ENCODE assay signal across 8 cellular contexts in the genomic region with DNA sequence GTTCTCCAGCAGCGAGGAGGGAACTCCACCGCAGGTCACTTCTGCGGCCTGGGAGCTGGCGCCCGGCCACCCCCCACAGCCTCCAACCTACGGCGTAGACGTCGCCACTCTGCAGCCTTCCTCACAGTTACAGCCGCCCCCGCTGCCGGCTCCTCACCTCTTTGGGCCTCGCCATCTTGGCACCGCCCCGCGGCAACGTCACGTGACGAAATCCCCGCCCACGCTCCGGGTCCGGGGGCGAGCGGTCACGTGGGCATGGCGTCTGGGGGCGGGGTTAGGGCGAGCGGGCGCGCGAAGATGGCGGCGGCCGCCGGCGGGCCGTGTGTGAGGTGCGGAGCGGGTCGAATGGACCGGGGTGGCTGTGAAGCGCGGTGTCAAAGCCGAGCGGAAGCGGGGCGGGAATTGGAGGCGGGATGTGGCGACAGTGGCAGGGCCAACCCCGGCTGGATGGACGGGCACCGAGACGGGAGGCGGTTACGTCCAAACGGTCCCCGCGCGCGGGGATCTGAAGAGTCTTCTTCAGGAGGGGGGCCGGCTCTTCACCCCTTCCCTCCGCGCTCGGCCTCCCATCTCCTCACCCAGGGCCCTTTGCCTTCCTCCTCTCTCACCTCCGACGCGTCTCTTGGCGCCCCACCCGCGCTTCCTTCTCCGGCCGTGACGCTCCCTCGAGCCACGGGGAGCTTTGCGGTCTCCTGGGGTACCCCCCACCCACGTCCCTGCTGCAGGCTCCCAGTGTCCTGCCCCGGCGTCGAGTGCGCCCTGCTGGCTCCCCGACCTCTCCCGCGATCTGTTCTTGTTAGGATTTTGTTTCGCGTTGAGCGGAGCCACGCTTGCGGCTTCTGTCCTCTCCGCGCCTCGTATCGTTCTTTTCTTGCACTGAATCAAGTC. TPM values are rescaled to one million over a fixed set of nuclear protein-coding genes. Genes with fewer than 3 reads are reported as not detected.
A peak's percentile ranks its signal among the peaks of the same experiment; 100 is the strongest.
DNase-seq lines count a peak whose midpoint lies in the region; ATAC-seq, FAIRE-seq and TF ChIP-seq lines count a peak whose summit lies in the region.

DOLK (minus strand) TSS at position 181 of the 888 bp plus-strand sequence. CDS start 300 bp downstream, outside the sequence.
A gene with protein sequence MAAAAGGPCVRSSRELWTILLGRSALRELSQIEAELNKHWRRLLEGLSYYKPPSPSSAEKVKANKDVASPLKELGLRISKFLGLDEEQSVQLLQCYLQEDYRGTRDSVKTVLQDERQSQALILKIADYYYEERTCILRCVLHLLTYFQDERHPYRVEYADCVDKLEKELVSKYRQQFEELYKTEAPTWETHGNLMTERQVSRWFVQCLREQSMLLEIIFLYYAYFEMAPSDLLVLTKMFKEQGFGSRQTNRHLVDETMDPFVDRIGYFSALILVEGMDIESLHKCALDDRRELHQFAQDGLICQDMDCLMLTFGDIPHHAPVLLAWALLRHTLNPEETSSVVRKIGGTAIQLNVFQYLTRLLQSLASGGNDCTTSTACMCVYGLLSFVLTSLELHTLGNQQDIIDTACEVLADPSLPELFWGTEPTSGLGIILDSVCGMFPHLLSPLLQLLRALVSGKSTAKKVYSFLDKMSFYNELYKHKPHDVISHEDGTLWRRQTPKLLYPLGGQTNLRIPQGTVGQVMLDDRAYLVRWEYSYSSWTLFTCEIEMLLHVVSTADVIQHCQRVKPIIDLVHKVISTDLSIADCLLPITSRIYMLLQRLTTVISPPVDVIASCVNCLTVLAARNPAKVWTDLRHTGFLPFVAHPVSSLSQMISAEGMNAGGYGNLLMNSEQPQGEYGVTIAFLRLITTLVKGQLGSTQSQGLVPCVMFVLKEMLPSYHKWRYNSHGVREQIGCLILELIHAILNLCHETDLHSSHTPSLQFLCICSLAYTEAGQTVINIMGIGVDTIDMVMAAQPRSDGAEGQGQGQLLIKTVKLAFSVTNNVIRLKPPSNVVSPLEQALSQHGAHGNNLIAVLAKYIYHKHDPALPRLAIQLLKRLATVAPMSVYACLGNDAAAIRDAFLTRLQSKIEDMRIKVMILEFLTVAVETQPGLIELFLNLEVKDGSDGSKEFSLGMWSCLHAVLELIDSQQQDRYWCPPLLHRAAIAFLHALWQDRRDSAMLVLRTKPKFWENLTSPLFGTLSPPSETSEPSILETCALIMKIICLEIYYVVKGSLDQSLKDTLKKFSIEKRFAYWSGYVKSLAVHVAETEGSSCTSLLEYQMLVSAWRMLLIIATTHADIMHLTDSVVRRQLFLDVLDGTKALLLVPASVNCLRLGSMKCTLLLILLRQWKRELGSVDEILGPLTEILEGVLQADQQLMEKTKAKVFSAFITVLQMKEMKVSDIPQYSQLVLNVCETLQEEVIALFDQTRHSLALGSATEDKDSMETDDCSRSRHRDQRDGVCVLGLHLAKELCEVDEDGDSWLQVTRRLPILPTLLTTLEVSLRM (N-terminal part only) (plus strand): TSS at position 277 of the 888 bp plus-strand sequence. CDS start 21 bp downstream, at position 298.

- DNase-seq in D341Med (ENCODE audit: low spot score), result peak; percentile 100
- peak; percentile 100 for DNase-seq in activated CD8-positive, alpha-beta memory T cell treated with anti-CD3 and anti-CD28 coated beads, Interleukin-2, amount 50 U/mL, for 48 hours
- peak; percentile 93 for DNase-seq in endothelial cell of umbilical vein (ENCODE audit: low read depth, low spot score)
- peak; percentile 89 for DNase-seq in middle frontal gyrus (ENCODE audit: extremely low spot score, low spot score)
- peak; percentile 98 to 99 for DNase-seq in stimulated activated CD8-positive, alpha-beta memory T cell treated with anti-CD3 and anti-CD28 coated beads, Interleukin-2, amount 100 ng/mL, for 1 hour (ENCODE audit: low read depth in 2 of 2)

- H2AFZ ChIP-seq in OCI-LY1 (ENCODE audit: low read length) (no peak within 1 kb of the TSS), endothelial cell of umbilical vein (ENCODE audit: low read depth, low read length) (peak within 1 kb of the TSS; percentile 99)

- H3K9me1 ChIP-seq in endothelial cell of umbilical vein (replicated peaks; ENCODE audit: control insufficient read depth, extremely low read depth, insufficient read depth, low read length), result no peaks in the 10 kb centered on the region

- H4K20me1 ChIP-seq in OCI-LY1 (ENCODE audit: insufficient read depth, low read length) (no peaks in the 10 kb centered on the region), endothelial cell of umbilical vein (replicated peaks; ENCODE audit: control insufficient read depth, extremely low read depth, insufficient read depth, low read length) (no peaks in the 10 kb centered on the region)

- H3K79me2 ChIP-seq in OCI-LY1 (ENCODE audit: insufficient read depth, low read length) (peaks cover 6% of the 10 kb centered on the region; the same call in 1 of the 2 replicates), endothelial cell of umbilical vein (ENCODE audit: control insufficient read depth, insufficient read depth, low read length) (peaks cover 17% of the 10 kb centered on the region)

- H3K4me2 ChIP-seq in OCI-LY1 (ENCODE audit: low read length) (peak within 1 kb of the TSS; percentile 92), endothelial cell of umbilical vein (ENCODE audit: insufficient read depth, low read length) (peak within 1 kb of the TSS; percentile 80)

- BruUV-seq in endothelial cell of umbilical vein (replicated peaks; lab: Mats Ljungman, UMichigan), result TSS peak; percentile 43

- H3K9me3 ChIP-seq in HUES6 (ENCODE audit: control insufficient read depth, insufficient read depth, low read depth, low read length) (no peaks in the 10 kb centered on the region), OCI-LY1 (ENCODE audit: low read length) (no peaks in the 10 kb centered on the region), endothelial cell of umbilical vein (replicated peaks; ENCODE audit: control insufficient read depth, insufficient read depth, low read length) (no peaks in the 10 kb centered on the region)

- TF ChIP-seq CTCF in OCI-LY1 (IDR thresholded peaks at IDR 0.05; ENCODE audit: low read length) (no peak), endothelial cell of umbilical vein (IDR thresholded peaks at IDR 0.05; ENCODE audit: extremely low read depth in 1 of 2, insufficient read depth in 1 of 2, low read depth in 1 of 2, low read length in 2 of 2) (no peak)

- H3K9ac ChIP-seq in HUES6 (ENCODE audit: low read length) (peak within 1 kb of the TSS; percentile 94), OCI-LY1 (ENCODE audit: low read length) (peak within 1 kb of the TSS; percentile 87), endothelial cell of umbilical vein (replicated peaks; ENCODE audit: extremely low read depth, insufficient read depth, low read length) (peak within 1 kb of the TSS; percentile 94)

- H3K27me3 ChIP-seq in HUES6 (ENCODE audit: control insufficient read depth, insufficient read depth, low read length) (no peaks in the 10 kb centered on the region), OCI-LY1 (ENCODE audit: insufficient read depth, low read length) (no peaks in the 10 kb centered on the region), endothelial cell of umbilical vein (ENCODE audit: control insufficient read depth in 2 of 2, insufficient read depth in 2 of 2, low read length in 2 of 2) (no peaks in the 10 kb centered on the region)

- POLR2A ChIA-PET in endothelial cell of umbilical vein (lab: Charles Lee), result interaction anchor here (1.0 kb wide), 1 partner anchor 66 kb away, joined by 12 read pairs; the partner anchor contains the start of genes KYAT1 and LRRC8A

- dilution Hi-C loops in endothelial cell of umbilical vein (cut with MboI; ENCODE audit: extremely low pct_ligation_motif_present, low sequenced_read_pairs), result no loop called here

- CTCF ChIA-PET in endothelial cell of umbilical vein (lab: Charles Lee), result interaction anchor here (0.8 to 2.4 kb wide), 6 partner anchors 19 to 215 kb away, joined by 3 to 8 read pairs (median 5); partner anchors contain the start of gene ENDOG

- H3K4me1 ChIP-seq in HUES6 (ENCODE audit: control insufficient read depth, insufficient read depth, low read length) (peaks cover 7% of the 10 kb centered on the region), OCI-LY1 (ENCODE audit: insufficient read depth, low read length, severe bottlenecking) (peaks cover 13% of the 10 kb centered on the region), endothelial cell of umbilical vein (ENCODE audit: control insufficient read depth, extremely low read depth, insufficient read depth, low read length) (peaks cover 4% of the 10 kb centered on the region)

- H3F3A ChIP-seq in OCI-LY1 (ENCODE audit: insufficient read depth, low read length), result no peaks in the 10 kb centered on the region

- FAIRE-seq in endothelial cell of umbilical vein (lab: Jason Lieb, UNC), result peak; percentile 93

- peak; percentile 87 for TF ChIP-seq POLR2A in endothelial cell of umbilical vein (IDR thresholded peaks at IDR 0.05; ENCODE audit: low read depth, low read length)

- no peaks in the 10 kb centered on the region for H3K9me2 ChIP-seq in OCI-LY1 (ENCODE audit: low read depth, low read length)

- ATAC-seq in GM21423 (IDR thresholded peaks at IDR 0.05; ENCODE audit: unreplicated experiment), result peak; percentile 83

- H3K36me3 ChIP-seq in HUES6 (ENCODE audit: control insufficient read depth, insufficient read depth, low read length) (peaks cover 35% of the 10 kb centered on the region), OCI-LY1 (ENCODE audit: insufficient read depth, low read length) (peaks cover 32% of the 10 kb centered on the region), endothelial cell of umbilical vein (ENCODE audit: control insufficient read depth in 2 of 2, extremely low read depth in 1 of 2, insufficient read depth in 2 of 2, low read length in 2 of 2) (peaks cover 0 to 5% of the 10 kb centered on the region in 2 experiments)

- H3K4me3 ChIP-seq in HUES6 (ENCODE audit: low read depth, low read length) (peak within 1 kb of the TSS; percentile 98), OCI-LY1 (ENCODE audit: low read depth, low read length, poor library complexity, severe bottlenecking) (peak within 1 kb of the TSS; percentile 84), endothelial cell of umbilical vein (replicated peaks in 1 of 3; ENCODE audit: insufficient read depth in 1 of 3, low read depth in 1 of 3, low read length in 3 of 3) (peak within 1 kb of the TSS; percentile 78 to 89 (median 88))

- intact Hi-C loops in endothelial cell of umbilical vein (cut with micrococcal nuclease), result loop anchor here (5.0 kb wide), 3 partner anchors 65 to 215 kb away; partner anchors contain the start of genes KYAT1, LRRC8A and SH3GLB2

- H3K27ac ChIP-seq in HUES6 (ENCODE audit: low read depth, low read length) (peak within 1 kb of the TSS; percentile 83; the same call in 1 of the 2 replicates), OCI-LY1 (ENCODE audit: low read depth, low read length, poor library complexity, severe bottlenecking) (peak within 1 kb of the TSS; percentile 34), endothelial cell of umbilical vein (ENCODE audit: insufficient read depth, low read depth, low read length) (peak within 1 kb of the TSS; percentile 70)

RNA-seq across cellular contexts. Expression of gene DOLK, which starts in this region (rescaled TPM):
- total RNA-seq in endothelial cell of umbilical vein, result 18.8 and 22.3 TPM in 2 replicates
- polyA plus RNA-seq in endothelial cell of umbilical vein, result 59.8 and 71.6 TPM in 2 replicates
- 26.2 and 27.5 TPM in 2 replicates for polyA plus RNA-seq in endothelial cell of umbilical vein (2011; cell fraction: cytosol; rRNA removed)
- polyA plus RNA-seq in endothelial cell of umbilical vein (2011; cell fraction: nucleus; rRNA removed), result 13.3 and 13.6 TPM in 2 replicates
- 22.6 and 24.8 TPM in 2 replicates for polyA plus RNA-seq in endothelial cell of umbilical vein (2012)
- polyA minus RNA-seq in endothelial cell of umbilical vein, result 68.3 and 77.7 TPM in 2 replicates
- polyA minus RNA-seq in endothelial cell of umbilical vein (2011; cell fraction: cytosol; rRNA and poly(A)+ RNA removed), result 17.3 TPM
- polyA minus RNA-seq in endothelial cell of umbilical vein (2011; cell fraction: nucleus; rRNA and poly(A)+ RNA removed), result 15.5 and 18.1 TPM in 2 replicates

RNA-seq across cellular contexts. Expression of the second gene that starts in this region (rescaled TPM):
- total RNA-seq in endothelial cell of umbilical vein, result 62.1 and 66.2 TPM in 2 replicates
- 62.7 TPM in 2 replicates for polyA plus RNA-seq in endothelial cell of umbilical vein
- 46.2 and 57.1 TPM in 2 replicates for polyA plus RNA-seq in endothelial cell of umbilical vein (2011; cell fraction: cytosol; rRNA removed)
- polyA plus RNA-seq in endothelial cell of umbilical vein (2011; cell fraction: nucleus; rRNA removed), result 105 and 115 TPM in 2 replicates
- polyA plus RNA-seq in endothelial cell of umbilical vein (2012), result 43.7 and 48.4 TPM in 2 replicates
- 198 and 201 TPM in 2 replicates for polyA minus RNA-seq in endothelial cell of umbilical vein
- polyA minus RNA-seq in endothelial cell of umbilical vein (2011; cell fraction: cytosol; rRNA and poly(A)+ RNA removed), result 180 TPM
- 102 and 120 TPM in 2 replicates for polyA minus RNA-seq in endothelial cell of umbilical vein (2011; cell fraction: nucleus; rRNA and poly(A)+ RNA removed)

Comparison
In these comparisons a context has a peak if more than half of its experiments do, and no peak if none do; other contexts are left out.
1. Peak in every context shown above with its lines: DNase-seq, ATAC-seq, H3K4me3 ChIP-seq and H3K27ac ChIP-seq.